21 cellular contexts compared by ENCODE assay signal in genomic region chr20:48639899-48640298, GRCh38.
DNase-seq lines count a peak whose midpoint lies in the region; ATAC-seq, FAIRE-seq and TF ChIP-seq lines count a peak whose summit lies in the region.
"Had no signal": no experiment of that assay in that cellular context is flagged by ENCODE, and none has a peak within 500 bp of the region (broad histone marks: within the 10 kb centered on the region; RNA-seq: fewer than 3 reads in every experiment).

No MANE protein-coding gene starts in this region.

- no peak for TF ChIP-seq EP300 in HepG2 (IDR thresholded peaks at IDR 0.05; ENCODE audit: low read depth in 2 of 2, low read length in 2 of 2)
- TF ChIP-seq EP300 in HepG2 (CRISPR knock-in tag; IDR thresholded peaks at IDR 0.05; ENCODE audit: borderline replicate concordance) = no peak

- TF ChIP-seq RAD21 in HepG2 (CRISPR knock-in tag; IDR thresholded peaks at IDR 0.05) = no peak

- H3K9me3 ChIP-seq in osteoblast (ENCODE audit: low read depth, low read length) = no peaks in the 10 kb centered on the region
- no peaks in the 10 kb centered on the region for H3K9me3 ChIP-seq in HepG2 (ENCODE audit: low read length)
- H3K9me3 ChIP-seq: body of pancreas, prostate gland, thoracic aorta had no signal

- in situ Hi-C loops in HepG2 (cut with HindIII; ENCODE audit: extremely low pct_ligation_motif_present, low pct_unique_long_range_greater_than_20kb) = no loop called here

- peaks cover 6% of the 10 kb centered on the region for H3K4me1 Mint-ChIP-seq in T-helper 1 cell treated with Interleukin-12 subunit alpha and Interleukin-12 subunit beta and Interleukin-4 antibody, amounts not matched to agents 30 μg/mL and 1 μg/mL, for 36 hours (ENCODE audit: low read depth)
- peaks cover 38% of the 10 kb centered on the region for H3K4me1 Mint-ChIP-seq in activated CD4-positive, alpha-beta memory T cell treated with anti-CD3 and anti-CD28 coated beads, Interleukin-2, amount 10 ng/mL, durations not matched to agents 7 days and 5 days
- peaks cover 54% of the 10 kb centered on the region for H3K4me1 Mint-ChIP-seq in dendritic cell treated with granulocyte-macrophage colony-stimulating factor and Interleukin-4, amounts not matched to agents 40 ng/mL and 50 ng/mL, for 4 days (ENCODE audit: low read depth)

- no peak overlapping the region for H2AFZ ChIP-seq in osteoblast (ENCODE audit: low read length)
- no peak overlapping the region for H2AFZ ChIP-seq in HepG2 (ENCODE audit: low read length)

- H3K9ac ChIP-seq in HepG2 (ENCODE audit: insufficient read depth, low read depth, low read length) = no peak overlapping the region

- POLR2A ChIA-PET in activated CD4-positive, alpha-beta memory T cell treated with anti-CD3 and anti-CD28 coated beads, Interleukin-2, amount 10 ng/mL, durations not matched to agents 7 days and 5 days (lab: Charles Lee) = no interaction called here
- POLR2A ChIA-PET in HepG2 (lab: Yijun Ruan, JAX) = no interaction called here

- H4K20me1 ChIP-seq in osteoblast (ENCODE audit: insufficient read depth, low read length) = peaks cover 9% of the 10 kb centered on the region
- no peaks in the 10 kb centered on the region; the same call in 1 of the 2 replicates for H4K20me1 ChIP-seq in HepG2 (ENCODE audit: insufficient read depth, low read length)

- no peak for TF ChIP-seq CTCF in osteoblast (IDR thresholded peaks at IDR 0.05; ENCODE audit: extremely low read depth, low read depth, low read length)
- no peak for TF ChIP-seq CTCF in HepG2 (CRISPR knock-in tag; IDR thresholded peaks at IDR 0.05)

- CTCF ChIA-PET in activated CD4-positive, alpha-beta memory T cell treated with anti-CD3 and anti-CD28 coated beads, Interleukin-2, amount 10 ng/mL, durations not matched to agents 7 days and 5 days (lab: Charles Lee) = interaction anchor here (0.5 to 0.6 kb wide), 2 partner anchors 265 to 745 kb away, joined by 3 read pairs; no protein-coding TSS in a partner anchor
- CTCF ChIA-PET in HepG2 (lab: Yijun Ruan, JAX; ENCODE audit: low intra/inter-chr PET ratio, low total read pairs) = no interaction called here

- no peak for DNase-seq in T-helper 1 cell
- DNase-seq in activated CD4-positive, alpha-beta memory T cell treated with anti-CD3 and anti-CD28 coated beads, Interleukin-2, amount 10 ng/mL, durations not matched to agents 7 days and 5 days = no peak
- peak; percentile 10 for DNase-seq in osteoblast (ENCODE audit: insufficient read length, low spot score, missing footprints)
- no peak for DNase-seq in SHP77 treated with DMSO at 0.1 percent for 48 hours (lab: John Stamatoyannopoulos, UW)
- DNase-seq in NCI-H446 treated with DMSO at 0.1 percent for 48 hours (lab: John Stamatoyannopoulos, UW) = no peak
- no peak for DNase-seq in HepG2 (ENCODE audit: low spot score)
- DNase-seq: activated CD4-positive, alpha-beta T cell treated with anti-CD3 and anti-CD28 coated beads for 1 hour; body of pancreas; MV-4-11; stimulated activated CD4-positive, alpha-beta T cell treated with anti-CD3 and anti-CD28 coated beads, Interleukin-4, amount 100 ng/mL, for 4 hours; stimulated activated naive CD4-positive, alpha-beta T cell had no signal

- peaks cover 47% of the 10 kb centered on the region for H3K36me3 Mint-ChIP-seq in T-helper 1 cell treated with Interleukin-12 subunit alpha and Interleukin-12 subunit beta and Interleukin-4 antibody, amounts not matched to agents 30 μg/mL and 1 μg/mL, for 36 hours (ENCODE audit: low read depth)
- peaks cover 70% of the 10 kb centered on the region for H3K36me3 Mint-ChIP-seq in activated CD4-positive, alpha-beta memory T cell treated with anti-CD3 and anti-CD28 coated beads, Interleukin-2, amount 10 ng/mL, durations not matched to agents 7 days and 5 days (ENCODE audit: low read depth)
- H3K36me3 Mint-ChIP-seq in dendritic cell treated with granulocyte-macrophage colony-stimulating factor and Interleukin-4, amounts not matched to agents 40 ng/mL and 50 ng/mL, for 4 days (ENCODE audit: low read depth) = peaks cover 100% of the 10 kb centered on the region

- H3K27ac Mint-ChIP-seq in T-helper 1 cell treated with Interleukin-12 subunit alpha and Interleukin-12 subunit beta and Interleukin-4 antibody, amounts not matched to agents 30 μg/mL and 1 μg/mL, for 36 hours = peak overlapping the region; percentile 7
- H3K27ac Mint-ChIP-seq in activated CD4-positive, alpha-beta memory T cell treated with anti-CD3 and anti-CD28 coated beads, Interleukin-2, amount 10 ng/mL, durations not matched to agents 7 days and 5 days = peak overlapping the region; percentile 63
- peak overlapping the region; percentile 68 for H3K27ac Mint-ChIP-seq in dendritic cell treated with granulocyte-macrophage colony-stimulating factor and Interleukin-4, amounts not matched to agents 40 ng/mL and 50 ng/mL, for 4 days

- TF ChIP-seq POLR2A in HepG2 (IDR thresholded peaks at IDR 0.05; ENCODE audit: insufficient read depth in 1 of 2, low read depth in 2 of 2, low read length in 2 of 2) = no peak

- no peak overlapping the region for H3K4me3 Mint-ChIP-seq in T-helper 1 cell treated with Interleukin-12 subunit alpha and Interleukin-12 subunit beta and Interleukin-4 antibody, amounts not matched to agents 30 μg/mL and 1 μg/mL, for 36 hours
- no peak overlapping the region for H3K4me3 Mint-ChIP-seq in activated CD4-positive, alpha-beta memory T cell treated with anti-CD3 and anti-CD28 coated beads, Interleukin-2, amount 10 ng/mL, durations not matched to agents 7 days and 5 days
- no peak overlapping the region for H3K4me3 Mint-ChIP-seq in dendritic cell treated with granulocyte-macrophage colony-stimulating factor and Interleukin-4, amounts not matched to agents 40 ng/mL and 50 ng/mL, for 4 days

- no peak for FAIRE-seq in HepG2 (lab: Jason Lieb, UNC)
- FAIRE-seq: GM12891 had no signal

- H3K27ac ChIP-seq in osteoblast (ENCODE audit: low read depth, low read length) = no peak overlapping the region
- H3K27ac ChIP-seq in HepG2 (ENCODE audit: extremely low read length, insufficient read depth, low read length) = no peak overlapping the region
- H3K27ac ChIP-seq: 22Rv1, body of pancreas, C4-2B, prostate gland, RWPE1, thoracic aorta had no signal

- no peaks in the 10 kb centered on the region for H3K9me3 Mint-ChIP-seq in T-helper 1 cell treated with Interleukin-12 subunit alpha and Interleukin-12 subunit beta and Interleukin-4 antibody, amounts not matched to agents 30 μg/mL and 1 μg/mL, for 36 hours
- H3K9me3 Mint-ChIP-seq in activated CD4-positive, alpha-beta memory T cell treated with anti-CD3 and anti-CD28 coated beads, Interleukin-2, amount 10 ng/mL, durations not matched to agents 7 days and 5 days = no peaks in the 10 kb centered on the region
- H3K9me3 Mint-ChIP-seq in dendritic cell treated with granulocyte-macrophage colony-stimulating factor and Interleukin-4, amounts not matched to agents 40 ng/mL and 50 ng/mL, for 4 days = no peaks in the 10 kb centered on the region

- intact Hi-C loops in dendritic cell treated with granulocyte-macrophage colony-stimulating factor and Interleukin-4, amounts not matched to agents 40 ng/mL and 50 ng/mL, for 4 days (cut with micrococcal nuclease) = no loop called here
- intact Hi-C loops in HepG2 (cut with micrococcal nuclease; ENCODE audit: unreplicated experiment) = no loop called here

- H3K4me1 ChIP-seq in osteoblast (ENCODE audit: insufficient read depth, low read length) (peaks cover 7% of the 10 kb centered on the region), HepG2 (ENCODE audit: insufficient read depth, low read length) (no peaks in the 10 kb centered on the region)
- H3K4me1 ChIP-seq: body of pancreas, prostate gland had no signal

- WGBS in HepG2 (ENCODE audit: low lambda C conversion rate) = 27% methylated on average over 5 of the region's 5 CpGs

- no TSS peak for BruUV-seq in HepG2 (replicated peaks; lab: Mats Ljungman, UMichigan)

- ATAC-seq in HepG2 = no peak
- ATAC-seq: body of pancreas, sciatic nerve had no signal

- H3K27me3 ChIP-seq in osteoblast (ENCODE audit: insufficient read depth, low read length) (no peaks in the 10 kb centered on the region), HepG2 (ENCODE audit: control insufficient read depth in 1 of 2, insufficient read depth in 2 of 2, low read length in 2 of 2) (peaks cover 7 to 47% of the 10 kb centered on the region in 2 experiments)
- H3K27me3 ChIP-seq: body of pancreas had no signal

- H3K27me3 Mint-ChIP-seq in T-helper 1 cell treated with Interleukin-12 subunit alpha and Interleukin-12 subunit beta and Interleukin-4 antibody, amounts not matched to agents 30 μg/mL and 1 μg/mL, for 36 hours (ENCODE audit: low read depth) = no peaks in the 10 kb centered on the region
- no peaks in the 10 kb centered on the region for H3K27me3 Mint-ChIP-seq in activated CD4-positive, alpha-beta memory T cell treated with anti-CD3 and anti-CD28 coated beads, Interleukin-2, amount 10 ng/mL, durations not matched to agents 7 days and 5 days
- H3K27me3 Mint-ChIP-seq in dendritic cell treated with granulocyte-macrophage colony-stimulating factor and Interleukin-4, amounts not matched to agents 40 ng/mL and 50 ng/mL, for 4 days = no peaks in the 10 kb centered on the region

- H3K36me3 ChIP-seq in osteoblast (ENCODE audit: insufficient read depth, low read length) (no peaks in the 10 kb centered on the region), HepG2 (replicated peaks in 1 of 2; ENCODE audit: control insufficient read depth in 1 of 2, insufficient read depth in 2 of 2, low read length in 2 of 2) (no peaks in the 10 kb centered on the region)
- H3K36me3 ChIP-seq: prostate gland had no signal

- H3K4me2 ChIP-seq in osteoblast (ENCODE audit: insufficient read depth, low read length) = no peak overlapping the region
- H3K4me2 ChIP-seq in HepG2 (ENCODE audit: low read depth, low read length) = no peak overlapping the region

- H3K4me3 ChIP-seq in osteoblast (ENCODE audit: insufficient read depth, low read length) = no peak overlapping the region
- H3K4me3 ChIP-seq in HepG2 (replicated peaks in 1 of 3; ENCODE audit: insufficient read depth in 1 of 3, low read depth in 2 of 3, low read length in 3 of 3) = no peak overlapping the region
- H3K4me3 ChIP-seq: body of pancreas, lung, prostate gland, thoracic aorta had no signal

- H3K79me2 ChIP-seq in osteoblast (ENCODE audit: insufficient read depth, low read length) (no peaks in the 10 kb centered on the region), HepG2 (ENCODE audit: insufficient read depth, low read length) (no peaks in the 10 kb centered on the region)

TF ChIP-seq in HepG2, 621 proteins besides CTCF, POLR2A, EP300 and RAD21:
- TF ChIP-seq MAFK (conservative IDR thresholded peaks at IDR 0.05 in 1 of 2, IDR thresholded peaks at IDR 0.05 in 1 of 2; ENCODE audit: low read length in 2 of 2) = no peak
- TF ChIP-seq FLYWCH1 (CRISPR knock-in tag; IDR thresholded peaks at IDR 0.05) = no peak
TF ChIP-seq in HepG2: peak in this region for 0.

Comparison
In these comparisons a context has a peak if more than half of its experiments do, and no peak if none do; other contexts are left out.
1. H3K27ac Mint-ChIP-seq: peak in every context shown above with its lines; median percentile 68 in dendritic cell treated with granulocyte-macrophage colony-stimulating factor and Interleukin-4, amounts not matched to agents 40 ng/mL and 50 ng/mL, for 4 days; 63 in activated CD4-positive, alpha-beta memory T cell treated with anti-CD3 and anti-CD28 coated beads, Interleukin-2, amount 10 ng/mL, durations not matched to agents 7 days and 5 days; 7 in T-helper 1 cell treated with Interleukin-12 subunit alpha and Interleukin-12 subunit beta and Interleukin-4 antibody, amounts not matched to agents 30 μg/mL and 1 μg/mL, for 36 hours.